ENCODE assay signal across 28 cellular contexts in the genomic region with DNA sequence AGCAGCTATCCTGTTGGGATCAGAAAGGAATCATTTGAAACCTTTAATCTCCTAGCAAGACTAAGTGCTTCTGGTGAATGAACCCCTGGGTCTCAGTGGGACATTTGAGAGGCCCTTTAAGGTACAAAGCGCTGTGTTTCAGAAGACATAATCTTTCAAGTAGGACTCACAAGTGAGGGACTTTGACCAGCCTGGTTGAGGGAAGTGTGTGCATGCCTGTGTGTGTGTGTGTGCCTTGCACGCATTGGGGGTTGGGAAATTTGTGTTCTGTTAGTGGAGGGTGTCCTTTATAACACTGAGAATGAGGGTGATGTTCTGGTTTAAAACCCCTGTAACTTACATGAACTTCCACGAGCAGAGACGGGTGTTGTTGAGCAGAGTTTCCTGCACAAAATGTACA.
"Had no signal": no experiment of that assay in that cellular context is flagged by ENCODE, and none has a peak within 500 bp of the region (broad histone marks: within the 10 kb centered on the region; RNA-seq: fewer than 3 reads in every experiment).

No MANE protein-coding gene starts in this region.

- ATAC-seq: activated CD4-positive, alpha-beta T cell treated with anti-CD3 and anti-CD28 coated beads for 36 hours; activated T-cell treated with anti-CD3 and anti-CD28 coated beads, Interleukin-2, amount 50 U/mL, for 4 hours; effector memory CD8-positive, alpha-beta T cell; pancreas; psoas muscle; stimulated activated naive CD8-positive, alpha-beta T cell treated with anti-CD3 and anti-CD28 coated beads, Interleukin-15, Interleukin-2, amounts not matched to agents 100 U/mL and 50 U/mL, for 24 hours; upper lobe of right lung had no signal

- H3K27me3 ChIP-seq: ascending aorta had no signal

- H3K27ac Mint-ChIP-seq: activated B cell treated with CpG ODN at 0.5 μM for 24 hours; activated CD4-positive, alpha-beta T cell treated with anti-CD3 and anti-CD28 coated beads for 36 hours; activated naive CD8-positive, alpha-beta T cell; activated T-helper 2 cell treated with anti-CD3 and anti-CD28 coated beads, Interferon-gamma antibody, Interleukin-2, Interleukin-4, amounts not matched to agents 10 μg/mL and 5 μg/mL and 100 μg/mL, durations not matched to agents 14 hours and 24 hours and 36 hours; effector memory CD8-positive, alpha-beta T cell; memory B cell; naive B cell; T-helper 1 cell treated with Interleukin-12 subunit alpha and Interleukin-12 subunit beta and Interleukin-4 antibody, amounts not matched to agents 30 μg/mL and 1 μg/mL, for 36 hours had no signal

- H3K4me1 ChIP-seq: adrenal gland, ascending aorta, esophagus muscularis mucosa, pancreas, psoas muscle, right atrium auricular region, upper lobe of right lung had no signal

- DNase-seq: activated B cell treated with CpG ODN at 0.5 μM for 24 hours; activated CD4-positive, alpha-beta T cell treated with anti-CD3 and anti-CD28 coated beads for 36 hours; activated CD4-positive, alpha-beta T cell treated with anti-CD3 and anti-CD28 coated beads, Interleukin-2, amount 50 U/mL, for 4 hours; activated CD8-positive, alpha-beta memory T cell treated with anti-CD3 and anti-CD28 coated beads, Interleukin-2, amount 50 U/mL, for 48 hours; activated naive CD4-positive, alpha-beta T cell; activated T-cell treated with anti-CD3 and anti-CD28 coated beads, Interleukin-2, amount 50 U/mL, for 4 hours; adrenal gland; central memory CD4-positive, alpha-beta T cell; effector memory CD8-positive, alpha-beta T cell; glutamatergic neuron; hypothalamus; naive B cell; pancreas; psoas muscle; stimulated activated CD4-positive, alpha-beta T cell treated with anti-CD3 and anti-CD28 coated beads, Interleukin-12 subunit alpha, Interleukin-12 subunit beta, amount 100 ng/mL, for 4 hours; stimulated activated CD4-positive, alpha-beta T cell treated with anti-CD3 and anti-CD28 coated beads, Interleukin-4, amount 100 ng/mL, for 4 hours; stimulated activated naive CD8-positive, alpha-beta T cell treated with anti-CD3 and anti-CD28 coated beads, Interleukin-15, Interleukin-2, amounts not matched to agents 100 U/mL and 50 U/mL, for 24 hours; upper lobe of right lung had no signal

- H3K27ac ChIP-seq: adrenal gland, ascending aorta, esophagus muscularis mucosa, neutrophil, pancreas, psoas muscle, right atrium auricular region, upper lobe of right lung had no signal

- H3K4me3 Mint-ChIP-seq: activated B cell treated with CpG ODN at 0.5 μM for 24 hours; activated CD4-positive, alpha-beta T cell treated with anti-CD3 and anti-CD28 coated beads for 36 hours; activated naive CD8-positive, alpha-beta T cell; activated T-cell treated with anti-CD3 and anti-CD28 coated beads, Interleukin-2, amount 50 U/mL, for 4 hours; effector memory CD8-positive, alpha-beta T cell; memory B cell; T-helper 1 cell treated with Interleukin-12 subunit alpha and Interleukin-12 subunit beta and Interleukin-4 antibody, amounts not matched to agents 30 μg/mL and 1 μg/mL, for 36 hours had no signal

- H3K9me3 ChIP-seq: adrenal gland, ascending aorta, esophagus muscularis mucosa, neutrophil, pancreas, psoas muscle, right atrium auricular region, upper lobe of right lung had no signal

- H3K9me3 Mint-ChIP-seq: activated B cell treated with CpG ODN at 0.5 μM for 24 hours; activated T-cell treated with anti-CD3 and anti-CD28 coated beads, Interleukin-2, amount 50 U/mL, for 4 hours; activated T-helper 2 cell treated with anti-CD3 and anti-CD28 coated beads, Interferon-gamma antibody, Interleukin-2, Interleukin-4, amounts not matched to agents 10 μg/mL and 5 μg/mL and 100 μg/mL, durations not matched to agents 14 hours and 24 hours and 36 hours; effector memory CD8-positive, alpha-beta T cell; memory B cell; naive B cell; T-helper 1 cell treated with Interleukin-12 subunit alpha and Interleukin-12 subunit beta and Interleukin-4 antibody, amounts not matched to agents 30 μg/mL and 1 μg/mL, for 36 hours had no signal

- FAIRE-seq: colon, frontal cortex, pancreas had no signal

- H3K36me3 Mint-ChIP-seq: activated naive CD8-positive, alpha-beta T cell; memory B cell; naive B cell had no signal

- H3K4me3 ChIP-seq: adrenal gland, ascending aorta, esophagus muscularis mucosa, pancreas, psoas muscle, right atrium auricular region, upper lobe of right lung had no signal

- H3K36me3 ChIP-seq: adrenal gland, ascending aorta, esophagus muscularis mucosa, neutrophil, pancreas, right atrium auricular region, upper lobe of right lung had no signal
